ENCODE assay signal across 22 cellular contexts in genomic region chr14:64591809-64592208, GRCh38. TPM values are rescaled to one million over a fixed set of nuclear protein-coding genes. Genes with fewer than 3 reads are reported as not detected.
"Had no signal": no experiment of that assay in that cellular context is flagged by ENCODE, and none has a peak within 500 bp of the region (broad histone marks: within the 10 kb centered on the region; RNA-seq: fewer than 3 reads in every experiment).

No MANE protein-coding gene starts in this region.

- H3K27ac ChIP-seq: breast epithelium, coronary artery, esophagus squamous epithelium, heart right ventricle, stomach, uterus had no signal

- H3K9me3 ChIP-seq: breast epithelium, esophagus squamous epithelium, heart right ventricle, mucosa of descending colon, stomach, uterus had no signal

- H3K4me1 ChIP-seq: breast epithelium, esophagus squamous epithelium, heart right ventricle, stomach, uterus had no signal

- H3K36me3 ChIP-seq: breast epithelium, esophagus squamous epithelium, heart right ventricle, stomach, uterus had no signal

- ATAC-seq: activated CD8-positive, alpha-beta T cell treated with anti-CD3 and anti-CD28 coated beads, Interleukin-2, amount 10 ng/mL, durations not matched to agents 7 days and 5 days; heart right ventricle; left colon; mucosa of descending colon; sciatic nerve; stimulated activated memory B cell treated with anti-CD40 and anti-IgM and Interleukin-4, amounts not matched to agents 10 μg/mL and 1 μg/mL and 100 μg/mL, for 72 hours had no signal

- H3K4me3 ChIP-seq: breast epithelium, coronary artery, esophagus squamous epithelium, heart right ventricle, mucosa of descending colon, stomach, uterus had no signal

- FAIRE-seq: astrocyte, keratinocyte, small intestine, TTC549 had no signal

- H3K27me3 ChIP-seq: breast epithelium, esophagus squamous epithelium, heart right ventricle, stomach, uterus had no signal

- DNase-seq: activated CD4-positive, alpha-beta T cell treated with anti-CD3 and anti-CD28 coated beads for 1 hour; activated CD4-positive, alpha-beta T cell treated with anti-CD3 and anti-CD28 coated beads, Interleukin-2, amount 50 U/mL, for 1 hour; activated CD8-positive, alpha-beta T cell treated with anti-CD3 and anti-CD28 coated beads, Interleukin-2, amount 10 ng/mL, durations not matched to agents 7 days and 5 days; activated gamma-delta T cell treated with Interleukin-2 at 50 U/mL for 16 hours; endodermal cell; esophagus squamous epithelium; heart right ventricle; left colon; mucosa of descending colon; nephron progenitor cell; small intestine; stomach; trophoblast cell; uterus had no signal

RNA-seq across cellular contexts. Expression of gene PPP1R36, which starts 42.0 kb away (rescaled TPM):
- total RNA-seq: activated T-helper 1 cell treated with anti-CD3 and anti-CD28 coated beads, Interleukin-12 subunit alpha, Interleukin-12 subunit beta, Interleukin-2, Interleukin-4 antibody, amounts not matched to agents 30 ng/mL and 10 ng/mL and 1 ng/mL, durations not matched to agents 14 hours and 24 hours and 36 hours had no signal
